In genomic region chr12:59041241-59042121, GRCh38 we compare ENCODE assay signal across 1 cellular context.
TF ChIP-seq lines count a peak whose summit lies in the region.

No MANE protein-coding gene starts in this region.

TF ChIP-seq in HEK293, 187 proteins besides CTCF, POLR2A, EP300 and RAD21 (continued from another document):
- TF ChIP-seq PRDM10 (tag by site-specific recombination; IDR thresholded peaks at IDR 0.05): peak; percentile 73; the same call in 1 of the 2 replicates
- TF ChIP-seq ZNF600 (tag by site-specific recombination; IDR thresholded peaks at IDR 0.05): peak; percentile 65; the same call in 1 of the 2 replicates
- no peak for TF ChIP-seq ZNF555 (tag by site-specific recombination; conservative IDR thresholded peaks at IDR 0.05)
- TF ChIP-seq ZBTB17 (tag by site-specific recombination; IDR thresholded peaks at IDR 0.05): peak; percentile 48
- peak; percentile 47; the same call in 1 of the 2 replicates for TF ChIP-seq INSM2 (tag by site-specific recombination; IDR thresholded peaks at IDR 0.05)
- TF ChIP-seq ZNF184 (tag by site-specific recombination; IDR thresholded peaks at IDR 0.05): 0 out of 2 replicates have a peak, but pooled peaks have one; percentile 48
- TF ChIP-seq ZNF132 (tag by site-specific recombination; IDR thresholded peaks at IDR 0.05; ENCODE audit: borderline replicate concordance): no peak
- no peak for TF ChIP-seq ZNF423 (tag by site-specific recombination; IDR thresholded peaks at IDR 0.05)
- 0 out of 2 replicates have a peak, but pooled peaks have one; percentile 33 for TF ChIP-seq SCRT2 (tag by site-specific recombination; IDR thresholded peaks at IDR 0.05)
- peak; percentile 52; the same call in 1 of the 2 replicates for TF ChIP-seq BCL6B (tag by site-specific recombination; IDR thresholded peaks at IDR 0.05)
- TF ChIP-seq ZNF449 (tag by site-specific recombination; IDR thresholded peaks at IDR 0.05): no peak
- TF ChIP-seq ZBTB7A (tag by site-specific recombination; IDR thresholded peaks at IDR 0.05; ENCODE audit: low read depth): no peak
- 0 out of 2 replicates have a peak, but pooled peaks have one; percentile 37 for TF ChIP-seq KLF10 (tag by site-specific recombination; IDR thresholded peaks at IDR 0.05)
- TF ChIP-seq MYNN (tag by site-specific recombination; IDR thresholded peaks at IDR 0.05; ENCODE audit: borderline replicate concordance): no peak
- TF ChIP-seq ZNF558 (tag by site-specific recombination; IDR thresholded peaks at IDR 0.05): 0 out of 2 replicates have a peak, but pooled peaks have one; percentile 32
- TF ChIP-seq ZNF18 (tag by site-specific recombination; IDR thresholded peaks at IDR 0.05): no peak
- no peak for TF ChIP-seq ZNF266 (tag by site-specific recombination; IDR thresholded peaks at IDR 0.05; ENCODE audit: low read depth)
- no peak for TF ChIP-seq HOXC10 (CRISPR knock-in tag; IDR thresholded peaks at IDR 0.05)
- no peak for TF ChIP-seq ZNF416 (tag by site-specific recombination; IDR thresholded peaks at IDR 0.05)
